23 cellular contexts compared by ENCODE assay signal in the genomic region with DNA sequence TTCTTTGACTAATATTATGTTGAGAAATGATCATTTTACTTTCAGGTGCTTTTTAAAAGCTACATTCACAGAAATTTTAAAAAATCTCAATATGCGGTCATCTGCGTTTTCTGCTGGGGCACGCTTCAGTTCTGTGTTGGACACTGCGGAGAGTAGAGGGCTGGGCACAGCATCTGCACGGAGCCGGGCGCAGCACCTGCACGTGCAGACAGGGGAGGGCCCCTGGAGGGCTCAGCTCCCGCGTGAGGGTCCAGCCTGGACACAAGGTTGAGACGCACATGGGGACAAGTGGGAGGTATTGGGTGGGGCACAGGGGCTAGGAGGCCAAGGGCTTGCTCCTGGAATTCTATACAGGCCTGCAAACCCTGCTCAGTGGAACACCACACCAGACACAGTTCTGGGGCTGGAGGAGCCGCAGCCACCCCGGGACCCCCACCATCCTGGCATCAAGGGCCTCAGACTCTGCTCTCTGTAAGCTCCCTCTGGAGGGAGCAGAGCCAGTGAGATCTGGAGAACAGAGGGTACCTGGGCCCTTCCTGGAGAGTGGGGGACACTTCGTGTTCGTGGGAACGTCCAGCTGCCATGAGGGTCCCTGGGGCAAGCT. TPM values are rescaled to one million over a fixed set of nuclear protein-coding genes. Genes with fewer than 3 reads are reported as not detected.
DNase-seq lines count a peak whose midpoint lies in the region; ATAC-seq and TF ChIP-seq lines count a peak whose summit lies in the region.
"Had no signal": no experiment of that assay in that cellular context is flagged by ENCODE, and none has a peak within 500 bp of the region (broad histone marks: within the 10 kb centered on the region; RNA-seq: fewer than 3 reads in every experiment).

No MANE protein-coding gene starts in this region.

- peaks cover 17% of the 10 kb centered on the region for H3K4me1 Mint-ChIP-seq in dendritic cell treated with granulocyte-macrophage colony-stimulating factor and Interleukin-4, amounts not matched to agents 40 ng/mL and 50 ng/mL, for 4 days (ENCODE audit: low read depth)
- H3K4me1 Mint-ChIP-seq: B cell; CD8-positive, alpha-beta memory T cell had no signal

- no peak overlapping the region for H2AFZ ChIP-seq in osteoblast (ENCODE audit: low read length)

- no peak overlapping the region for H3K4me3 ChIP-seq in mesendoderm (ENCODE audit: low read length)
- no peak overlapping the region for H3K4me3 ChIP-seq in osteoblast (ENCODE audit: insufficient read depth, low read length)

- no CpG with 5 or more reads among the region's 16 CpGs for WGBS in mesendoderm (ENCODE audit: extremely low coverage, insufficient coverage, low lambda C conversion rate)

- H3K23ac ChIP-seq in mesendoderm (ENCODE audit: low read length): peak overlapping the region; percentile 80

- intact Hi-C loops in Right ventricle myocardium inferior (cut with DNase I): no loop called here
- intact Hi-C loops in left cardiac atrium (cut with DNase I): no loop called here
- intact Hi-C loops in dendritic cell treated with granulocyte-macrophage colony-stimulating factor and Interleukin-4, amounts not matched to agents 40 ng/mL and 50 ng/mL, for 4 days (cut with micrococcal nuclease): no loop called here

- H3K4me2 ChIP-seq in mesendoderm (ENCODE audit: low read length) (no peak overlapping the region), osteoblast (ENCODE audit: insufficient read depth, low read length) (no peak overlapping the region)

- DNase-seq in Right ventricle myocardium inferior (ENCODE audit: missing footprints) (peak; percentile 14), left cardiac atrium (no peak), mesendoderm (no peak), osteoblast (ENCODE audit: insufficient read length, low spot score, missing footprints) (peak; percentile 59), UCSD-AML1 (lab: John Stamatoyannopoulos, UW; ENCODE audit: unreplicated experiment) (no peak), dermis blood vessel endothelial cell (no peak)
- DNase-seq: CD8-positive, alpha-beta memory T cell; DMS 273 treated with DMSO at 0.1 percent for 48 hours; DMS79; GF-D8; NCI-H1048; NCI-H1694; NCI-H2029 treated with DMSO at 0.1 percent for 48 hours; NCI-H526 treated with DMSO at 0.1 percent for 48 hours; SIG-M5 had no signal

- no peak overlapping the region for H2BK5ac ChIP-seq in mesendoderm (ENCODE audit: low read length)

- H3K27me3 ChIP-seq in mesendoderm (ENCODE audit: insufficient read depth, low read length, poor library complexity) (no peaks in the 10 kb centered on the region), osteoblast (ENCODE audit: insufficient read depth, low read length) (peaks cover 6% of the 10 kb centered on the region)

- TF ChIP-seq CTCF in osteoblast (IDR thresholded peaks at IDR 0.05; ENCODE audit: extremely low read depth, low read depth, low read length): no peak

- H3K27ac Mint-ChIP-seq in dendritic cell treated with granulocyte-macrophage colony-stimulating factor and Interleukin-4, amounts not matched to agents 40 ng/mL and 50 ng/mL, for 4 days: peak overlapping the region; percentile 22
- H3K27ac Mint-ChIP-seq: B cell; CD8-positive, alpha-beta memory T cell had no signal

- no peaks in the 10 kb centered on the region for H3K79me2 ChIP-seq in mesendoderm (ENCODE audit: control insufficient read depth, insufficient read depth, low read length)
- H3K79me2 ChIP-seq in osteoblast (ENCODE audit: insufficient read depth, low read length): no peaks in the 10 kb centered on the region

- H3K4me1 ChIP-seq in mesendoderm (ENCODE audit: control insufficient read depth, low read depth, low read length) (no peaks in the 10 kb centered on the region), osteoblast (ENCODE audit: insufficient read depth, low read length) (no peaks in the 10 kb centered on the region)

- no peak overlapping the region for H2BK15ac ChIP-seq in mesendoderm (replicated peaks; ENCODE audit: low read depth)

- no peak overlapping the region for H3K9ac ChIP-seq in mesendoderm (ENCODE audit: low read length)

- H4K20me1 ChIP-seq in osteoblast (ENCODE audit: insufficient read depth, low read length): no peaks in the 10 kb centered on the region

- H3K4me3 Mint-ChIP-seq in dendritic cell treated with granulocyte-macrophage colony-stimulating factor and Interleukin-4, amounts not matched to agents 40 ng/mL and 50 ng/mL, for 4 days: no peak overlapping the region
- H3K4me3 Mint-ChIP-seq: B cell; CD14-positive monocyte; CD8-positive, alpha-beta memory T cell had no signal

- no peak overlapping the region for H3K18ac ChIP-seq in mesendoderm (ENCODE audit: low read length)

- no peak overlapping the region for H3K27ac ChIP-seq in mesendoderm (ENCODE audit: low read depth, low read length)
- no peak overlapping the region for H3K27ac ChIP-seq in osteoblast (ENCODE audit: low read depth, low read length)
- H3K27ac ChIP-seq: 22Rv1, HL-60, RWPE1 had no signal

- no peaks in the 10 kb centered on the region for H3K36me3 Mint-ChIP-seq in dendritic cell treated with granulocyte-macrophage colony-stimulating factor and Interleukin-4, amounts not matched to agents 40 ng/mL and 50 ng/mL, for 4 days (ENCODE audit: low read depth)
- H3K36me3 Mint-ChIP-seq: CD14-positive monocyte; CD8-positive, alpha-beta memory T cell had no signal

- H4K5ac ChIP-seq in mesendoderm (ENCODE audit: low read length): no peak overlapping the region

- no peak overlapping the region for H4K8ac ChIP-seq in mesendoderm (ENCODE audit: low read depth, low read length)

- H3K56ac ChIP-seq in mesendoderm (ENCODE audit: low read length): no peak overlapping the region

- ATAC-seq in Right ventricle myocardium inferior: no peak
- no peak for ATAC-seq in left cardiac atrium
- no peak for ATAC-seq in GM21447 (IDR thresholded peaks at IDR 0.05; ENCODE audit: unreplicated experiment)

- H3K27me3 Mint-ChIP-seq in dendritic cell treated with granulocyte-macrophage colony-stimulating factor and Interleukin-4, amounts not matched to agents 40 ng/mL and 50 ng/mL, for 4 days: peaks cover 16% of the 10 kb centered on the region

- no peaks in the 10 kb centered on the region for H3K36me3 ChIP-seq in mesendoderm (ENCODE audit: control insufficient read depth, insufficient read depth, low read length)
- H3K36me3 ChIP-seq in osteoblast (ENCODE audit: insufficient read depth, low read length): no peaks in the 10 kb centered on the region

- no peak overlapping the region for H2BK120ac ChIP-seq in mesendoderm (ENCODE audit: low read depth, low read length)

- H2AK5ac ChIP-seq in mesendoderm (ENCODE audit: low read length): no peak overlapping the region

- H3K9me3 ChIP-seq in osteoblast (ENCODE audit: low read depth, low read length): no peaks in the 10 kb centered on the region

- H3K4ac ChIP-seq in mesendoderm (ENCODE audit: low read depth, low read length): no peak overlapping the region

- no peaks in the 10 kb centered on the region for H3K9me3 Mint-ChIP-seq in dendritic cell treated with granulocyte-macrophage colony-stimulating factor and Interleukin-4, amounts not matched to agents 40 ng/mL and 50 ng/mL, for 4 days
- H3K9me3 Mint-ChIP-seq: CD8-positive, alpha-beta memory T cell had no signal

- no peaks in the 10 kb centered on the region for H3K79me1 ChIP-seq in mesendoderm (ENCODE audit: low read length)

RNA-seq across cellular contexts. Expression of a gene that starts 20.4 kb away (rescaled TPM):
- 26.1 TPM for total RNA-seq in Right ventricle myocardium inferior
- 10 to 100 TPM; 30.7 to 62.5 TPM for total RNA-seq in left cardiac atrium
- 14.5 TPM for polyA plus RNA-seq in mesendoderm (2013, experiment 1 of 2)
- polyA plus RNA-seq in mesendoderm (2013, experiment 2 of 2): 15.4 TPM
- total RNA-seq in osteoblast: 38.6 and 46.0 TPM in 2 replicates
- 2.7 and 4.6 TPM in 2 replicates for total RNA-seq in dermis blood vessel endothelial cell
- total RNA-seq: OCI-LY7 had no signal
- polyA plus RNA-seq: CD8-positive, alpha-beta memory T cell had no signal

Comparison
In these comparisons a context has a peak if more than half of its experiments do, and no peak if none do; other contexts are left out.
1. DNase-seq: peak in Right ventricle myocardium inferior (single experiment) and osteoblast (single experiment); none in left cardiac atrium (single experiment), mesendoderm (single experiment), UCSD-AML1 (single experiment) and dermis blood vessel endothelial cell (single experiment).